Comparison of ENCODE assay signal across 1 cellular context in genomic region chr15:51973220-51973619, GRCh38.
TF ChIP-seq lines count a peak whose summit lies in the region.

No MANE protein-coding gene starts in this region.

TF ChIP-seq in GM23338, 12 proteins besides CTCF, POLR2A, EP300 and RAD21:
- TF ChIP-seq ZNF462 (CRISPR knock-in tag; IDR thresholded peaks at IDR 0.05) (no peak), CREB1 (CRISPR knock-in tag; IDR thresholded peaks at IDR 0.05; ENCODE audit: low read depth) (no peak), ZNF331 (CRISPR knock-in tag; IDR thresholded peaks at IDR 0.05; ENCODE audit: low read depth) (no peak), NANOG (IDR thresholded peaks at IDR 0.05; ENCODE audit: borderline replicate concordance) (no peak), ETS1 (IDR thresholded peaks at IDR 0.05) (no peak), POLR2AphosphoS5 (IDR thresholded peaks at IDR 0.05; ENCODE audit: low read depth) (no peak), STAT1 (IDR thresholded peaks at IDR 0.05; ENCODE audit: unreplicated experiment) (no peak), ZNF114 (CRISPR knock-in tag; IDR thresholded peaks at IDR 0.05) (no peak), EZH2phosphoT487 (IDR thresholded peaks at IDR 0.05; ENCODE audit: unreplicated experiment) (no peak), EZH2 (IDR thresholded peaks at IDR 0.05; ENCODE audit: low read depth, unreplicated experiment) (no peak)
